Comparison of ENCODE assay signal across 11 cellular contexts in the genomic region with DNA sequence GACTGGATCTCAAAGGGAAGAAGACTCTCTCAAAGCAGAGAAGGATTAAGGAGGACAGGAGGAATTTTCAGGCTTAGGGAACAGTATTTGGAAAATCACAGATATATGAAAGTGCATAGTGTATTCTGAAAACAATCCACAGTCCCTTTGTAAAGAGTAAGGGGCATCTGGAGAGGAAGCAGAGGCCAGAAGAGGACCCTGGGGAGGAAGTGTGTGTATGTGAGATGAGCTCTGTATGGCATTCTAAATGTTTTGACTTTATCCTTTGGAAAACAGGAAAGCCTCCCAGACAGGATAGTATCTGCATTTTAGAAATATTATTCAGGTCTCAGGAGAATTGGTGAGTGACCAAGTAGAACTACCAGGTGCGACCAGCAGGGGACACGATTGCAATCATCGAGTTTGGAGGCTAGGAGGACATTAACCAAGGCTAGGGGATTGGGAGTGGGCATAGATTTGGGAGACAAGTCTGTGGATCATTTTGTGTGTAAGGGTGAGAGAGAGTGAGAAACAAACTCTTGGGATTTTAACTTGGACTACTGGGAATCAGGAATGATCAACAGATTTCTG. TPM values are rescaled to one million over a fixed set of nuclear protein-coding genes. Genes with fewer than 3 reads are reported as not detected.
A peak's percentile ranks its signal among the peaks of the same experiment; 100 is the strongest.
DNase-seq lines count a peak whose midpoint lies in the region; ATAC-seq and TF ChIP-seq lines count a peak whose summit lies in the region.
"Had no signal": no experiment of that assay in that cellular context is flagged by ENCODE, and none has a peak within 500 bp of the region (broad histone marks: within the 10 kb centered on the region; RNA-seq: fewer than 3 reads in every experiment).

No MANE protein-coding gene starts in this region.

- H2AFZ ChIP-seq in DND-41 (ENCODE audit: low read depth, low read length), result no peak overlapping the region

- H3K9ac ChIP-seq in DND-41 (ENCODE audit: low read depth, low read length), result no peak overlapping the region

- H3K4me1 ChIP-seq in DND-41 (ENCODE audit: insufficient read depth, low read length), result no peaks in the 10 kb centered on the region; the same call in 1 of the 2 replicates

- peaks cover 7% of the 10 kb centered on the region for H3K4me1 Mint-ChIP-seq in mesothelial cell of epicardium

- no peaks in the 10 kb centered on the region for H3K9me3 ChIP-seq in DND-41 (ENCODE audit: insufficient read depth, low read length, severe bottlenecking)

- no peaks in the 10 kb centered on the region for H4K20me1 ChIP-seq in DND-41 (ENCODE audit: insufficient read depth, low read length)

- no peak overlapping the region for H3K4me3 Mint-ChIP-seq in mesothelial cell of epicardium
- H3K4me3 Mint-ChIP-seq: dendritic cell treated with granulocyte-macrophage colony-stimulating factor and Interleukin-4, amounts not matched to agents 40 ng/mL and 50 ng/mL, for 4 days had no signal

- POLR2A ChIA-PET in HEK293T (lab: Yijun Ruan, JAX), result no interaction called here

- no peaks in the 10 kb centered on the region for H3K9me3 Mint-ChIP-seq in mesothelial cell of epicardium
- H3K9me3 Mint-ChIP-seq: activated naive CD4-positive, alpha-beta T cell treated with anti-CD3 and anti-CD28 coated beads, Interleukin-2, amount 50 U/mL, for 72 hours; dendritic cell treated with granulocyte-macrophage colony-stimulating factor and Interleukin-4, amounts not matched to agents 40 ng/mL and 50 ng/mL, for 4 days had no signal

- H3K27ac Mint-ChIP-seq in mesothelial cell of epicardium, result no peak overlapping the region
- H3K27ac Mint-ChIP-seq: activated naive CD4-positive, alpha-beta T cell treated with anti-CD3 and anti-CD28 coated beads, Interleukin-2, amount 50 U/mL, for 72 hours; dendritic cell treated with granulocyte-macrophage colony-stimulating factor and Interleukin-4, amounts not matched to agents 40 ng/mL and 50 ng/mL, for 4 days had no signal

- no peaks in the 10 kb centered on the region for H3K27me3 ChIP-seq in DND-41 (ENCODE audit: insufficient read depth, low read length, poor library complexity)

- no peak overlapping the region for H3K4me2 ChIP-seq in DND-41 (ENCODE audit: insufficient read depth, low read length)

- ATAC-seq in DND-41 (ENCODE audit: insufficient read depth, low read depth) (no peak), left colon (no peak)
- ATAC-seq: activated naive CD4-positive, alpha-beta T cell treated with anti-CD3 and anti-CD28 coated beads, Interleukin-2, amount 50 U/mL, for 72 hours had no signal

- H3K36me3 Mint-ChIP-seq in mesothelial cell of epicardium, result no peaks in the 10 kb centered on the region
- H3K36me3 Mint-ChIP-seq: activated naive CD4-positive, alpha-beta T cell treated with anti-CD3 and anti-CD28 coated beads, Interleukin-2, amount 50 U/mL, for 72 hours had no signal

- in situ Hi-C loops in astrocyte of the spinal cord (cut with HindIII; ENCODE audit: low sequenced_read_pairs), result no loop called here

- no peaks in the 10 kb centered on the region for H3K79me2 ChIP-seq in DND-41 (ENCODE audit: insufficient read depth, low read length)

- H3K27ac ChIP-seq in DND-41 (ENCODE audit: low read length), result no peak overlapping the region

- TF ChIP-seq CTCF in DND-41 (IDR thresholded peaks at IDR 0.05; ENCODE audit: borderline replicate concordance, extremely low read depth, low read length, poor library complexity, severe bottlenecking), result peak; percentile 41
- TF ChIP-seq CTCF in astrocyte of the spinal cord (IDR thresholded peaks at IDR 0.05; ENCODE audit: low read depth, low read length), result peak; percentile 13
- TF ChIP-seq CTCF in mesothelial cell of epicardium (IDR thresholded peaks at IDR 0.05; ENCODE audit: unreplicated experiment), result peak; percentile 62

- H3K36me3 ChIP-seq in DND-41 (ENCODE audit: insufficient read depth, low read length), result no peaks in the 10 kb centered on the region

- DNase-seq in DND-41, result no peak
- DNase-seq in HEK293T (ENCODE audit: extremely low spot score), result peak; percentile 31
- no peak for DNase-seq in astrocyte of the spinal cord (ENCODE audit: low read depth, low spot score)
- DNase-seq in mesothelial cell of epicardium (ENCODE audit: low spot score in 2 of 2, unreplicated experiment in 2 of 2), result no peak
- DNase-seq in left colon, result no peak
- DNase-seq in posterior vena cava (ENCODE audit: low spot score), result no peak
- DNase-seq in head of caudate nucleus, result no peak
- DNase-seq: hippocampal formation, NCI-H1436 treated with DMSO at 0.1 percent for 48 hours had no signal

- H3K4me3 ChIP-seq in DND-41 (ENCODE audit: low read depth in 1 of 2, low read length in 2 of 2) (no peak overlapping the region), astrocyte of the spinal cord (ENCODE audit: low read depth, low read length) (no peak overlapping the region)

- CTCF ChIA-PET in HEK293T (lab: Yijun Ruan, JAX), result interaction anchor here (0.9 kb wide), 1 partner anchor 9 kb away, joined by 3 read pairs; no protein-coding TSS in a partner anchor

- peaks cover 17% of the 10 kb centered on the region for H3K27me3 Mint-ChIP-seq in mesothelial cell of epicardium (ENCODE audit: low read depth)
- H3K27me3 Mint-ChIP-seq: dendritic cell treated with granulocyte-macrophage colony-stimulating factor and Interleukin-4, amounts not matched to agents 40 ng/mL and 50 ng/mL, for 4 days had no signal

- intact Hi-C loops in left colon (cut with DNase I, micrococcal nuclease), result no loop called here
- intact Hi-C loops in posterior vena cava (cut with DNase I), result no loop called here
- intact Hi-C loops in head of caudate nucleus (cut with DNase I), result no loop called here

TF ChIP-seq in HEK293T, 16 proteins besides CTCF, POLR2A, EP300 and RAD21:
- TF ChIP-seq BHLHE40 (IDR thresholded peaks at IDR 0.05; ENCODE audit: borderline replicate concordance) (no peak), HDGF (IDR thresholded peaks at IDR 0.05; ENCODE audit: borderline replicate concordance) (no peak), NFRKB (IDR thresholded peaks at IDR 0.05) (no peak), PKNOX1 (IDR thresholded peaks at IDR 0.05) (no peak), ZNF384 (IDR thresholded peaks at IDR 0.05) (no peak), SUZ12 (IDR thresholded peaks at IDR 0.05) (no peak), CTBP1 (IDR thresholded peaks at IDR 0.05; ENCODE audit: borderline replicate concordance) (no peak), ARNT (IDR thresholded peaks at IDR 0.05) (no peak), SP1 (IDR thresholded peaks at IDR 0.05) (no peak), FOXK2 (IDR thresholded peaks at IDR 0.05) (no peak), LEF1 (IDR thresholded peaks at IDR 0.05; ENCODE audit: borderline replicate concordance) (no peak)

RNA-seq across cellular contexts. Expression of gene FAM184A, which starts 38.3 kb away (rescaled TPM):
- 3.7 to 4.3 TPM (median 4.1 TPM) in 3 replicates for total RNA-seq in mesothelial cell of epicardium
- total RNA-seq in left colon, result under 1 TPM; 0.85 to 0.95 TPM
- total RNA-seq in posterior vena cava, result 1 to 10 TPM; 4.5 to 5.9 TPM
